Comparison of ENCODE assay signal across 1 cellular context in the genomic region with DNA sequence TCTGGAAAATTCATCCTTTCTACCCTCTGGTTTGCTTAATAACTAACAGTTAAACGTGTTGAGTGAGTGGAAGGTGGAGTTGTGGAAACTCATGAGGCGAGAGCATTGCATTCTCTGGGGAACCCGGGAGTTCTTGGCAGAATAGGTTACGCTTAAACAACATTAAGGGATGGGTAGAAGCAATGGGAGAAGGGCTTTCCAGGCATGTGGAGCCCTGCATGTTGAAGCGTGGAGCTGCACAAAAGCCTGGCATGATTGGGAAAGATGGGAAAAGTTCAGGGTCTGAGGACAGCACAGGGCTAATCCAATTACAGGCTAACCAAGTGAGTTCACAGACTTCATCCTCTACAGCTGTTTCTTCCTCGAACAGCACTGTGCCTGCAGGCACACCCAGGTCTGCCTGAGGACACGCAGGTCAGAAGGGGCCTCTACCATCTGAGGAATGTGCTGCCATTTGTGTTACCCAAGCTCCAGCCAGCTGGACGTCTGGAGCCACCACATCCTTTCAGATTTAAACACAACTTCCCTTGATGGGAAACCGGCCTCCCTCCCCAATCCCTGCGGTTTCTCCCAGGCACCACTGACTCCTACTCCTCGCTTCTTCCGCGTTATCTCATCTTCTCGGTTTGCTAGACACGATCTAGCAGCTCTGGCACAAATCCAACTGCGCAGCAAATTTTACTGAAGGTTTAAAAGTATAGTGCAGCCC.
TF ChIP-seq lines count a peak whose summit lies in the region.

No MANE protein-coding gene starts in this region.

TF ChIP-seq in HepG2, 621 proteins besides CTCF, POLR2A, EP300 and RAD21 (continued from another document and continues in another):
- TF ChIP-seq HNF4G (IDR thresholded peaks at IDR 0.05; ENCODE audit: borderline replicate concordance, low read depth, low read length) (peak; percentile 49; the same call in 1 of the 2 replicates), HNF4G (CRISPR knock-in tag; IDR thresholded peaks at IDR 0.05; ENCODE audit: borderline replicate concordance, low read depth) (0 out of 2 replicates have a peak, but pooled peaks have one; percentile 9), CENPX (CRISPR knock-in tag; IDR thresholded peaks at IDR 0.05) (no peak), U2AF1 (optimal IDR thresholded peaks at IDR 0.05; ENCODE audit: low read depth, low read length) (peak; percentile 25), KDM5B (CRISPR knock-in tag; IDR thresholded peaks at IDR 0.05; ENCODE audit: borderline replicate concordance) (peak; percentile 66; the same call in 1 of the 2 replicates), ATF1 (CRISPR knock-in tag; IDR thresholded peaks at IDR 0.05) (no peak), MATR3 (CRISPR knock-in tag; IDR thresholded peaks at IDR 0.05) (no peak), HDAC2 (CRISPR knock-in tag; IDR thresholded peaks at IDR 0.05) (peak; percentile 75), SOX13 (IDR thresholded peaks at IDR 0.05) (no peak), SOX13 (CRISPR knock-in tag; conservative IDR thresholded peaks at IDR 0.05 in 1 of 2, IDR thresholded peaks at IDR 0.05 in 1 of 2) (0 out of 4 replicates have a peak, but pooled peaks of 1 of the 2 experiments have one; percentile 40), ZBTB8A (CRISPR knock-in tag; IDR thresholded peaks at IDR 0.05; ENCODE audit: borderline replicate concordance, low read depth) (no peak), HOXA9 (CRISPR knock-in tag; IDR thresholded peaks at IDR 0.05; ENCODE audit: borderline replicate concordance) (no peak), CEBPG (CRISPR knock-in tag; IDR thresholded peaks at IDR 0.05) (peak; percentile 30; the same call in 1 of the 2 replicates), ZNF746 (CRISPR knock-in tag; IDR thresholded peaks at IDR 0.05) (no peak), RARG (CRISPR knock-in tag; IDR thresholded peaks at IDR 0.05; ENCODE audit: low read depth) (no peak), ELF3 (CRISPR knock-in tag; IDR thresholded peaks at IDR 0.05) (peak; percentile 64), YY1 (IDR thresholded peaks at IDR 0.05; ENCODE audit: insufficient read depth, insufficient replicate concordance, low read depth, low read length) (peak; percentile 56), CAMTA2 (CRISPR knock-in tag; IDR thresholded peaks at IDR 0.05; ENCODE audit: borderline replicate concordance) (no peak; the same call in 1 of the 2 replicates), ZSCAN25 (CRISPR knock-in tag; IDR thresholded peaks at IDR 0.05) (0 out of 2 replicates have a peak, but pooled peaks have one; percentile 47), ZNF557 (CRISPR knock-in tag; IDR thresholded peaks at IDR 0.05) (0 out of 2 replicates have a peak, but pooled peaks have one; percentile 29), ZMYM3 (CRISPR knock-in tag; IDR thresholded peaks at IDR 0.05) (peak; percentile 57), ZNF598 (CRISPR knock-in tag; IDR thresholded peaks at IDR 0.05; ENCODE audit: borderline replicate concordance) (peak; percentile 16; the same call in 1 of the 2 replicates)
- TF ChIP-seq, protein P1, sequence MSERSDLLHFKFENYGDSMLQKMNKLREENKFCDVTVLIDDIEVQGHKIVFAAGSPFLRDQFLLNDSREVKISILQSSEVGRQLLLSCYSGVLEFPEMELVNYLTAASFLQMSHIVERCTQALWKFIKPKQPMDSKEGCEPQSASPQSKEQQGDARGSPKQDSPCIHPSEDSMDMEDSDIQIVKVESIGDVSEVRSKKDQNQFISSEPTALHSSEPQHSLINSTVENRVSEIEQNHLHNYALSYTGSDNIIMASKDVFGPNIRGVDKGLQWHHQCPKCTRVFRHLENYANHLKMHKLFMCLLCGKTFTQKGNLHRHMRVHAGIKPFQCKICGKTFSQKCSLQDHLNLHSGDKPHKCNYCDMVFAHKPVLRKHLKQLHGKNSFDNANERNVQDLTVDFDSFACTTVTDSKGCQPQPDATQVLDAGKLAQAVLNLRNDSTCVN (CRISPR knock-in tag; IDR thresholded peaks at IDR 0.05; ENCODE audit: borderline replicate concordance) = 0 out of 2 replicates have a peak, but pooled peaks have one; percentile 23
- TF ChIP-seq, protein P2, sequence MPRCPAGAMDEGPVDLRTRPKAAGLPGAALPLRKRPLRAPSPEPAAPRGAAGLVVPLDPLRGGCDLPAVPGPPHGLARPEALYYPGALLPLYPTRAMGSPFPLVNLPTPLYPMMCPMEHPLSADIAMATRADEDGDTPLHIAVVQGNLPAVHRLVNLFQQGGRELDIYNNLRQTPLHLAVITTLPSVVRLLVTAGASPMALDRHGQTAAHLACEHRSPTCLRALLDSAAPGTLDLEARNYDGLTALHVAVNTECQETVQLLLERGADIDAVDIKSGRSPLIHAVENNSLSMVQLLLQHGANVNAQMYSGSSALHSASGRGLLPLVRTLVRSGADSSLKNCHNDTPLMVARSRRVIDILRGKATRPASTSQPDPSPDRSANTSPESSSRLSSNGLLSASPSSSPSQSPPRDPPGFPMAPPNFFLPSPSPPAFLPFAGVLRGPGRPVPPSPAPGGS (CRISPR knock-in tag; IDR thresholded peaks at IDR 0.05) = 0 out of 2 replicates have a peak, but pooled peaks have one; percentile 67
- TF ChIP-seq, protein P3, sequence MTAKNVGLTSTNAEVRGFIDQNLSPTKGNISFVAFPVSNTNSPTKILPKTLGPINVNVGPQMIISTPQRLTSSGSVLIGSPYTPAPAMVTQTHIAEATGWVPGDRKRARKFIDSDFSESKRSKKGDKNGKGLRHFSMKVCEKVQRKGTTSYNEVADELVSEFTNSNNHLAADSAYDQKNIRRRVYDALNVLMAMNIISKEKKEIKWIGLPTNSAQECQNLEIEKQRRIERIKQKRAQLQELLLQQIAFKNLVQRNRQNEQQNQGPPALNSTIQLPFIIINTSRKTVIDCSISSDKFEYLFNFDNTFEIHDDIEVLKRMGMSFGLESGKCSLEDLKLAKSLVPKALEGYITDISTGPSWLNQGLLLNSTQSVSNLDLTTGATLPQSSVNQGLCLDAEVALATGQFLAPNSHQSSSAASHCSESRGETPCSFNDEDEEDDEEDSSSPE (CRISPR knock-in tag; IDR thresholded peaks at IDR 0.05) = peak; percentile 35; the same call in 1 of the 2 replicates
- TF ChIP-seq, protein P4, sequence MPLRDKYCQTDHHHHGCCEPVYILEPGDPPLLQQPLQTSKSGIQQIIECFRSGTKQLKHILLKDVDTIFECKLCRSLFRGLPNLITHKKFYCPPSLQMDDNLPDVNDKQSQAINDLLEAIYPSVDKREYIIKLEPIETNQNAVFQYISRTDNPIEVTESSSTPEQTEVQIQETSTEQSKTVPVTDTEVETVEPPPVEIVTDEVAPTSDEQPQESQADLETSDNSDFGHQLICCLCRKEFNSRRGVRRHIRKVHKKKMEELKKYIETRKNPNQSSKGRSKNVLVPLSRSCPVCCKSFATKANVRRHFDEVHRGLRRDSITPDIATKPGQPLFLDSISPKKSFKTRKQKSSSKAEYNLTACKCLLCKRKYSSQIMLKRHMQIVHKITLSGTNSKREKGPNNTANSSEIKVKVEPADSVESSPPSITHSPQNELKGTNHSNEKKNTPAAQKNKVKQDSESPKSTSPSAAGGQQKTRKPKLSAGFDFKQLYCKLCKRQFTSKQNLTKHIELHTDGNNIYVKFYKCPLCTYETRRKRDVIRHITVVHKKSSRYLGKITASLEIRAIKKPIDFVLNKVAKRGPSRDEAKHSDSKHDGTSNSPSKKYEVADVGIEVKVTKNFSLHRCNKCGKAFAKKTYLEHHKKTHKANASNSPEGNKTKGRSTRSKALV (CRISPR knock-in tag; IDR thresholded peaks at IDR 0.05) = no peak
- TF ChIP-seq, protein P5, sequence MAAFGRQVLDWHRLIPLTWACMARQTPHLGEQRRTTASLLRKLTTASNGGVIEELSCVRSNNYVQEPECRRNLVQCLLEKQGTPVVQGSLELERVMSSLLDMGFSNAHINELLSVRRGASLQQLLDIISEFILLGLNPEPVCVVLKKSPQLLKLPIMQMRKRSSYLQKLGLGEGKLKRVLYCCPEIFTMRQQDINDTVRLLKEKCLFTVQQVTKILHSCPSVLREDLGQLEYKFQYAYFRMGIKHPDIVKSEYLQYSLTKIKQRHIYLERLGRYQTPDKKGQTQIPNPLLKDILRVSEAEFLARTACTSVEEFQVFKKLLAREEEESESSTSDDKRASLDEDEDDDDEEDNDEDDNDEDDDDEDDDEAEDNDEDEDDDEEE (CRISPR knock-in tag; IDR thresholded peaks at IDR 0.05) = 0 out of 2 replicates have a peak, but pooled peaks have one; percentile 69
- TF ChIP-seq, protein P6, sequence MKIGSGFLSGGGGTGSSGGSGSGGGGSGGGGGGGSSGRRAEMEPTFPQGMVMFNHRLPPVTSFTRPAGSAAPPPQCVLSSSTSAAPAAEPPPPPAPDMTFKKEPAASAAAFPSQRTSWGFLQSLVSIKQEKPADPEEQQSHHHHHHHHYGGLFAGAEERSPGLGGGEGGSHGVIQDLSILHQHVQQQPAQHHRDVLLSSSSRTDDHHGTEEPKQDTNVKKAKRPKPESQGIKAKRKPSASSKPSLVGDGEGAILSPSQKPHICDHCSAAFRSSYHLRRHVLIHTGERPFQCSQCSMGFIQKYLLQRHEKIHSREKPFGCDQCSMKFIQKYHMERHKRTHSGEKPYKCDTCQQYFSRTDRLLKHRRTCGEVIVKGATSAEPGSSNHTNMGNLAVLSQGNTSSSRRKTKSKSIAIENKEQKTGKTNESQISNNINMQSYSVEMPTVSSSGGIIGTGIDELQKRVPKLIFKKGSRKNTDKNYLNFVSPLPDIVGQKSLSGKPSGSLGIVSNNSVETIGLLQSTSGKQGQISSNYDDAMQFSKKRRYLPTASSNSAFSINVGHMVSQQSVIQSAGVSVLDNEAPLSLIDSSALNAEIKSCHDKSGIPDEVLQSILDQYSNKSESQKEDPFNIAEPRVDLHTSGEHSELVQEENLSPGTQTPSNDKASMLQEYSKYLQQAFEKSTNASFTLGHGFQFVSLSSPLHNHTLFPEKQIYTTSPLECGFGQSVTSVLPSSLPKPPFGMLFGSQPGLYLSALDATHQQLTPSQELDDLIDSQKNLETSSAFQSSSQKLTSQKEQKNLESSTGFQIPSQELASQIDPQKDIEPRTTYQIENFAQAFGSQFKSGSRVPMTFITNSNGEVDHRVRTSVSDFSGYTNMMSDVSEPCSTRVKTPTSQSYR (CRISPR knock-in tag; IDR thresholded peaks at IDR 0.05; ENCODE audit: borderline replicate concordance) = no peak
- TF ChIP-seq, protein P7, sequence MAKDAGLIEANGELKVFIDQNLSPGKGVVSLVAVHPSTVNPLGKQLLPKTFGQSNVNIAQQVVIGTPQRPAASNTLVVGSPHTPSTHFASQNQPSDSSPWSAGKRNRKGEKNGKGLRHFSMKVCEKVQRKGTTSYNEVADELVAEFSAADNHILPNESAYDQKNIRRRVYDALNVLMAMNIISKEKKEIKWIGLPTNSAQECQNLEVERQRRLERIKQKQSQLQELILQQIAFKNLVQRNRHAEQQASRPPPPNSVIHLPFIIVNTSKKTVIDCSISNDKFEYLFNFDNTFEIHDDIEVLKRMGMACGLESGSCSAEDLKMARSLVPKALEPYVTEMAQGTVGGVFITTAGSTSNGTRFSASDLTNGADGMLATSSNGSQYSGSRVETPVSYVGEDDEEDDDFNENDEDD (CRISPR knock-in tag; IDR thresholded peaks at IDR 0.05; ENCODE audit: borderline replicate concordance) = peak; percentile 62; the same call in 1 of the 2 replicates
- TF ChIP-seq, protein P8, sequence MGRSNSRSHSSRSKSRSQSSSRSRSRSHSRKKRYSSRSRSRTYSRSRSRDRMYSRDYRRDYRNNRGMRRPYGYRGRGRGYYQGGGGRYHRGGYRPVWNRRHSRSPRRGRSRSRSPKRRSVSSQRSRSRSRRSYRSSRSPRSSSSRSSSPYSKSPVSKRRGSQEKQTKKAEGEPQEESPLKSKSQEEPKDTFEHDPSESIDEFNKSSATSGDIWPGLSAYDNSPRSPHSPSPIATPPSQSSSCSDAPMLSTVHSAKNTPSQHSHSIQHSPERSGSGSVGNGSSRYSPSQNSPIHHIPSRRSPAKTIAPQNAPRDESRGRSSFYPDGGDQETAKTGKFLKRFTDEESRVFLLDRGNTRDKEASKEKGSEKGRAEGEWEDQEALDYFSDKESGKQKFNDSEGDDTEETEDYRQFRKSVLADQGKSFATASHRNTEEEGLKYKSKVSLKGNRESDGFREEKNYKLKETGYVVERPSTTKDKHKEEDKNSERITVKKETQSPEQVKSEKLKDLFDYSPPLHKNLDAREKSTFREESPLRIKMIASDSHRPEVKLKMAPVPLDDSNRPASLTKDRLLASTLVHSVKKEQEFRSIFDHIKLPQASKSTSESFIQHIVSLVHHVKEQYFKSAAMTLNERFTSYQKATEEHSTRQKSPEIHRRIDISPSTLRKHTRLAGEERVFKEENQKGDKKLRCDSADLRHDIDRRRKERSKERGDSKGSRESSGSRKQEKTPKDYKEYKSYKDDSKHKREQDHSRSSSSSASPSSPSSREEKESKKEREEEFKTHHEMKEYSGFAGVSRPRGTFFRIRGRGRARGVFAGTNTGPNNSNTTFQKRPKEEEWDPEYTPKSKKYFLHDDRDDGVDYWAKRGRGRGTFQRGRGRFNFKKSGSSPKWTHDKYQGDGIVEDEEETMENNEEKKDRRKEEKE (IDR thresholded peaks at IDR 0.05) = no peak
- TF ChIP-seq, protein P9, sequence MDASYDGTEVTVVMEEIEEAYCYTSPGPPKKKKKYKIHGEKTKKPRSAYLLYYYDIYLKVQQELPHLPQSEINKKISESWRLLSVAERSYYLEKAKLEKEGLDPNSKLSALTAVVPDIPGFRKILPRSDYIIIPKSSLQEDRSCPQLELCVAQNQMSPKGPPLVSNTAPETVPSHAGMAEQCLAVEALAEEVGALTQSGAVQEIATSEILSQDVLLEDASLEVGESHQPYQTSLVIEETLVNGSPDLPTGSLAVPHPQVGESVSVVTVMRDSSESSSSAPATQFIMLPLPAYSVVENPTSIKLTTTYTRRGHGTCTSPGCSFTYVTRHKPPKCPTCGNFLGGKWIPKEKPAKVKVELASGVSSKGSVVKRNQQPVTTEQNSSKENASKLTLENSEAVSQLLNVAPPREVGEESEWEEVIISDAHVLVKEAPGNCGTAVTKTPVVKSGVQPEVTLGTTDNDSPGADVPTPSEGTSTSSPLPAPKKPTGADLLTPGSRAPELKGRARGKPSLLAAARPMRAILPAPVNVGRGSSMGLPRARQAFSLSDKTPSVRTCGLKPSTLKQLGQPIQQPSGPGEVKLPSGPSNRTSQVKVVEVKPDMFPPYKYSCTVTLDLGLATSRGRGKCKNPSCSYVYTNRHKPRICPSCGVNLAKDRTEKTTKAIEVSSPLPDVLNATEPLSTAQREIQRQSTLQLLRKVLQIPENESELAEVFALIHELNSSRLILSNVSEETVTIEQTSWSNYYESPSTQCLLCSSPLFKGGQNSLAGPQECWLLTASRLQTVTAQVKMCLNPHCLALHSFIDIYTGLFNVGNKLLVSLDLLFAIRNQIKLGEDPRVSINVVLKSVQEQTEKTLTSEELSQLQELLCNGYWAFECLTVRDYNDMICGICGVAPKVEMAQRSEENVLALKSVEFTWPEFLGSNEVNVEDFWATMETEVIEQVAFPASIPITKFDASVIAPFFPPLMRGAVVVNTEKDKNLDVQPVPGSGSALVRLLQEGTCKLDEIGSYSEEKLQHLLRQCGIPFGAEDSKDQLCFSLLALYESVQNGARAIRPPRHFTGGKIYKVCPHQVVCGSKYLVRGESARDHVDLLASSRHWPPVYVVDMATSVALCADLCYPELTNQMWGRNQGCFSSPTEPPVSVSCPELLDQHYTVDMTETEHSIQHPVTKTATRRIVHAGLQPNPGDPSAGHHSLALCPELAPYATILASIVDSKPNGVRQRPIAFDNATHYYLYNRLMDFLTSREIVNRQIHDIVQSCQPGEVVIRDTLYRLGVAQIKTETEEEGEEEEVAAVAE (CRISPR knock-in tag; IDR thresholded peaks at IDR 0.05; ENCODE audit: borderline replicate concordance) = no peak
- TF ChIP-seq, protein P10, sequence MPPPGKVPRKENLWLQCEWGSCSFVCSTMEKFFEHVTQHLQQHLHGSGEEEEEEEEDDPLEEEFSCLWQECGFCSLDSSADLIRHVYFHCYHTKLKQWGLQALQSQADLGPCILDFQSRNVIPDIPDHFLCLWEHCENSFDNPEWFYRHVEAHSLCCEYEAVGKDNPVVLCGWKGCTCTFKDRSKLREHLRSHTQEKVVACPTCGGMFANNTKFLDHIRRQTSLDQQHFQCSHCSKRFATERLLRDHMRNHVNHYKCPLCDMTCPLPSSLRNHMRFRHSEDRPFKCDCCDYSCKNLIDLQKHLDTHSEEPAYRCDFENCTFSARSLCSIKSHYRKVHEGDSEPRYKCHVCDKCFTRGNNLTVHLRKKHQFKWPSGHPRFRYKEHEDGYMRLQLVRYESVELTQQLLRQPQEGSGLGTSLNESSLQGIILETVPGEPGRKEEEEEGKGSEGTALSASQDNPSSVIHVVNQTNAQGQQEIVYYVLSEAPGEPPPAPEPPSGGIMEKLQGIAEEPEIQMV (CRISPR knock-in tag; IDR thresholded peaks at IDR 0.05; ENCODE audit: low read depth) = 0 out of 2 replicates have a peak, but pooled peaks have one; percentile 25
